In the genomic region with DNA sequence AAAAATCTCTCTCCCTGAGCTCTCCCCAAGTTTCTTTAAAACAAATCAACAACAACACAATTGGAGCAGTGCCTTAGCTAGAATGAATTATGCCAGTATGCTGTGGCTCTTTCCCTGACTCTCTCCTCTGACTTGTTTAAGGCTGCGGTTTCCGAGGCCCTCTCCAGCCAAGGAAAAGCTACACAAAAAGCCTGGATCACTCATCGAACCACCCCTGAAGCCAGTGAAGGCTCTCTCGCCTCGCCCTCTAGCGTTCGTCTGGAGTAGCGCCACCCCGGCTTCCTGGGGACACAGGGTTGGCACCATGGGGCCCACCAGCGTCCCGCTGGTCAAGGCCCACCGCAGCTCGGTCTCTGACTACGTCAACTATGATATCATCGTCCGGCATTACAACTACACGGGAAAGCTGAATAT, we compare ENCODE assay signal across 8 cellular contexts. TPM values are rescaled to one million over a fixed set of nuclear protein-coding genes. Genes with fewer than 3 reads are reported as not detected.
A peak's percentile ranks its signal among the peaks of the same experiment; 100 is the strongest.
DNase-seq lines count a peak whose midpoint lies in the region; ATAC-seq and TF ChIP-seq lines count a peak whose summit lies in the region.

No MANE protein-coding gene starts in this region.

- peaks cover 5% of the 10 kb centered on the region; the same call in 1 of the 2 replicates for H3K36me3 ChIP-seq in DND-41 (ENCODE audit: insufficient read depth, low read length)
- peaks cover 0 to 14% of the 10 kb centered on the region in 2 experiments; a peak in 2 of 3 replicates for H3K36me3 ChIP-seq in HEK293 (ENCODE audit: control insufficient read depth in 2 of 2, insufficient read depth in 1 of 2, low read length in 2 of 2)
- no peaks in the 10 kb centered on the region for H3K36me3 ChIP-seq in kidney epithelial cell (ENCODE audit: control insufficient read depth, insufficient read depth, low read length)

- DNase-seq in DND-41 (peak; percentile 83), NCI-H1930 (lab: John Stamatoyannopoulos, UW) (peak; percentile 8 to 17), kidney epithelial cell (ENCODE audit: low read depth) (no peak)
- peak; percentile 91 for DNase-seq in activated CD4-positive, CD25-positive, alpha-beta regulatory T cell treated with anti-CD3 and anti-CD28 coated beads, Interleukin-2, amount 50 U/mL, for 72 hours
- peak; percentile 79 for DNase-seq in central memory CD4-positive, alpha-beta T cell
- DNase-seq in stimulated activated CD4-positive, alpha-beta T cell treated with anti-CD3 and anti-CD28 coated beads, Interleukin-15, amount 100 ng/mL, for 1 hour (ENCODE audit: low read depth in 1 of 2, low spot score in 1 of 2): peak; percentile 64 to 76

- peaks cover 34% of the 10 kb centered on the region for H3K4me1 ChIP-seq in DND-41 (ENCODE audit: insufficient read depth, low read length)
- peaks cover 7% of the 10 kb centered on the region; the same call in 1 of the 2 replicates for H3K4me1 ChIP-seq in HEK293 (ENCODE audit: control insufficient read depth, insufficient read depth, low read length)

- H3K4me3 ChIP-seq in DND-41 (ENCODE audit: low read depth in 1 of 2, low read length in 2 of 2) (peak overlapping the region; percentile 21 to 65; a peak in 3 of 4 replicates), HEK293 (ENCODE audit: low read depth, low read length) (no peak overlapping the region), kidney epithelial cell (ENCODE audit: low read depth, low read length) (no peak overlapping the region)

- H3K27me3 ChIP-seq in DND-41 (ENCODE audit: insufficient read depth, low read length, poor library complexity): peaks cover 11% of the 10 kb centered on the region
- H3K27me3 ChIP-seq in kidney epithelial cell (ENCODE audit: control insufficient read depth, insufficient read depth, low read length): no peaks in the 10 kb centered on the region

- peak overlapping the region; percentile 84 for H3K4me2 ChIP-seq in DND-41 (ENCODE audit: insufficient read depth, low read length)

- H3K9me3 ChIP-seq in DND-41 (ENCODE audit: insufficient read depth, low read length, severe bottlenecking): no peaks in the 10 kb centered on the region
- no peaks in the 10 kb centered on the region for H3K9me3 ChIP-seq in HEK293 (ENCODE audit: control insufficient read depth, insufficient read depth, low read depth, low read length)

- CTCF ChIA-PET in HEK293 (lab: Yijun Ruan, JAX): interaction anchor here (0.5 to 6.8 kb wide), 38 partner anchors 9 to 1439 kb away, joined by 3 to 58 read pairs (median 4); partner anchors contain the start of gene DPH5

- H4K20me1 ChIP-seq in DND-41 (ENCODE audit: insufficient read depth, low read length): no peaks in the 10 kb centered on the region

- ATAC-seq in DND-41 (ENCODE audit: insufficient read depth, low read depth) (peak; percentile 75), HG02852 (IDR thresholded peaks at IDR 0.05; ENCODE audit: unreplicated experiment) (no peak)

- H3K27ac ChIP-seq in DND-41 (ENCODE audit: low read length) (peak overlapping the region; percentile 15; the same call in 1 of the 2 replicates), HEK293 (ENCODE audit: extremely low read depth, low read depth, low read length) (peak overlapping the region; percentile 21; the same call in 1 of the 2 replicates)

- POLR2A ChIA-PET in HEK293 (lab: Yijun Ruan, JAX): interaction anchor here (1.5 to 1.7 kb wide), 3 partner anchors 13 to 49 kb away, joined by 4 to 8 read pairs (median 6); no protein-coding TSS in a partner anchor

- H3K9ac ChIP-seq in DND-41 (ENCODE audit: low read depth, low read length): peak overlapping the region; percentile 58

- no peaks in the 10 kb centered on the region for H3K79me2 ChIP-seq in DND-41 (ENCODE audit: insufficient read depth, low read length)

- TF ChIP-seq CTCF in DND-41 (IDR thresholded peaks at IDR 0.05; ENCODE audit: borderline replicate concordance, extremely low read depth, low read length, poor library complexity, severe bottlenecking) (peak; percentile 98), HEK293 (tag by site-specific recombination; IDR thresholded peaks at IDR 0.05) (peak; percentile 88), kidney epithelial cell (IDR thresholded peaks at IDR 0.05; ENCODE audit: insufficient read depth, low read length, poor library complexity, severe bottlenecking) (peak; percentile 98)

- H2AFZ ChIP-seq in DND-41 (ENCODE audit: low read depth, low read length): peak overlapping the region; percentile 51

TF ChIP-seq in HEK293, 187 proteins besides CTCF, POLR2A, EP300 and RAD21 (continues in another document):
- no peak for TF ChIP-seq ZNF280D (tag by site-specific recombination; IDR thresholded peaks at IDR 0.05)
- no peak for TF ChIP-seq ZNF394 (tag by site-specific recombination; IDR thresholded peaks at IDR 0.05; ENCODE audit: borderline replicate concordance)
- peak; percentile 78 for TF ChIP-seq ATF2 (tag by site-specific recombination; IDR thresholded peaks at IDR 0.05; ENCODE audit: low read depth)
- no peak for TF ChIP-seq ZNF112 (tag by site-specific recombination; IDR thresholded peaks at IDR 0.05)
- no peak for TF ChIP-seq REPIN1 (tag by site-specific recombination; IDR thresholded peaks at IDR 0.05; ENCODE audit: low read depth)
- no peak for TF ChIP-seq ZNF677 (tag by site-specific recombination; IDR thresholded peaks at IDR 0.05)
- TF ChIP-seq ZNF175 (tag by site-specific recombination; IDR thresholded peaks at IDR 0.05): no peak
- TF ChIP-seq AEBP2 (tag by site-specific recombination; IDR thresholded peaks at IDR 0.05; ENCODE audit: borderline replicate concordance): no peak
- peak; percentile 72; the same call in 1 of the 2 replicates for TF ChIP-seq ZNF423 (tag by site-specific recombination; IDR thresholded peaks at IDR 0.05)
- peak; percentile 82 for TF ChIP-seq ZNF362 (tag by site-specific recombination; IDR thresholded peaks at IDR 0.05)
- TF ChIP-seq GLIS2 (tag by site-specific recombination; IDR thresholded peaks at IDR 0.05): peak; percentile 95
- no peak for TF ChIP-seq ZNF747 (tag by site-specific recombination; IDR thresholded peaks at IDR 0.05)

RNA-seq across cellular contexts. Expression of gene S1PR1, which starts 1.9 kb away (rescaled TPM):
- 0.48 and 2.7 TPM in 2 replicates for total RNA-seq in kidney epithelial cell

Comparison
In these comparisons a context has a peak if more than half of its experiments do, and no peak if none do; other contexts are left out.
1. H3K4me3 ChIP-seq: peak in DND-41 (2 of 2); none in HEK293 (single experiment) and kidney epithelial cell (single experiment).
2. Peak in every context shown above with its lines, with median percentiles within 50 percentile points of each other: CTCF ChIP-seq.